13 cellular contexts compared by ENCODE assay signal in genomic region chr12:19183121-19183838, GRCh38. TPM values are rescaled to one million over a fixed set of nuclear protein-coding genes. Genes with fewer than 3 reads are reported as not detected.
DNase-seq lines count a peak whose midpoint lies in the region; ATAC-seq and TF ChIP-seq lines count a peak whose summit lies in the region.
"Had no signal": no experiment of that assay in that cellular context is flagged by ENCODE, and none has a peak within 500 bp of the region (broad histone marks: within the 10 kb centered on the region; RNA-seq: fewer than 3 reads in every experiment).

No MANE protein-coding gene starts in this region.

- H3K23ac ChIP-seq in H9 (ENCODE audit: insufficient read length, low read depth, low read length) = no peak overlapping the region

- no peak overlapping the region for H3T11ph ChIP-seq in H9 (ENCODE audit: low read length)

- peak; percentile 37 for TF ChIP-seq CTCF in 22Rv1 (IDR thresholded peaks at IDR 0.05)
- peak; percentile 39; the same call in 2 of the 3 replicates for TF ChIP-seq CTCF in H9 (conservative IDR thresholded peaks at IDR 0.05)
- TF ChIP-seq CTCF in ovary (IDR thresholded peaks at IDR 0.05) = no peak
- TF ChIP-seq CTCF in WERI-Rb-1 (IDR thresholded peaks at IDR 0.05; ENCODE audit: low read depth, low read length) = no peak

- ATAC-seq in left ventricle myocardium superior = peak; percentile 55
- ATAC-seq in HG02981 (IDR thresholded peaks at IDR 0.05; ENCODE audit: unreplicated experiment) = no peak
- ATAC-seq: activated CD8-positive, alpha-beta memory T cell treated with anti-CD3 and anti-CD28 coated beads, Interleukin-2, amount 10 ng/mL, durations not matched to agents 7 days and 5 days had no signal

- H3K79me2 ChIP-seq in H9 (ENCODE audit: insufficient read depth, low read length) = peaks cover 2% of the 10 kb centered on the region; the same call in 1 of the 2 replicates

- H2BK5ac ChIP-seq in H9 (ENCODE audit: insufficient read length, low read length) = no peak overlapping the region

- no peaks in the 10 kb centered on the region for H3K23me2 ChIP-seq in H9 (ENCODE audit: insufficient read length, low read depth, low read length, poor library complexity, severe bottlenecking)

- WGBS in H9 (ENCODE audit: extremely low coverage, insufficient read length, low lambda C conversion rate) = no CpG with 5 or more reads among the region's 5 CpGs
- 90 to 95% (median 92%) methylated on average over 5 of the region's 5 CpGs for WGBS in ovary, 3 donors

- H2BK12ac ChIP-seq in H9 (ENCODE audit: insufficient read length, low read depth, low read length) = no peak overlapping the region

- no peaks in the 10 kb centered on the region for H3K9me3 Mint-ChIP-seq in H9
- H3K9me3 Mint-ChIP-seq: activated naive CD8-positive, alpha-beta T cell treated with anti-CD3 and anti-CD28 coated beads, Interleukin-2, amount 10 ng/mL, durations not matched to agents 7 days and 5 days had no signal

- H4K20me1 ChIP-seq in H9 (ENCODE audit: control insufficient read depth, insufficient read depth, insufficient read length) = no peaks in the 10 kb centered on the region

- peaks cover 5% of the 10 kb centered on the region; the same call in 1 of the 2 replicates for H3K4me1 ChIP-seq in H9 (ENCODE audit: insufficient read depth, low read length)
- peaks cover 22% of the 10 kb centered on the region for H3K4me1 ChIP-seq in adipocyte (ENCODE audit: control insufficient read depth, insufficient read depth, low read length)
- H3K4me1 ChIP-seq in ovary (ENCODE audit: insufficient read depth) = peaks cover 2% of the 10 kb centered on the region

- no peaks in the 10 kb centered on the region for H3K9me3 ChIP-seq in H9 (ENCODE audit: control insufficient read depth, low read depth, low read length)
- no peaks in the 10 kb centered on the region for H3K9me3 ChIP-seq in adipocyte (ENCODE audit: control insufficient read depth, low read length)
- no peaks in the 10 kb centered on the region for H3K9me3 ChIP-seq in ovary
- H3K9me3 ChIP-seq in WERI-Rb-1 (ENCODE audit: severe bottlenecking) = no peaks in the 10 kb centered on the region

- no peaks in the 10 kb centered on the region for H3K27me3 Mint-ChIP-seq in H9 (ENCODE audit: low read depth)
- H3K27me3 Mint-ChIP-seq: activated CD8-positive, alpha-beta memory T cell treated with anti-CD3 and anti-CD28 coated beads, Interleukin-2, amount 10 ng/mL, durations not matched to agents 7 days and 5 days had no signal

- no peak overlapping the region for H2BK20ac ChIP-seq in H9 (ENCODE audit: low read depth, low read length, poor library complexity, severe bottlenecking)

- H3K4me2 ChIP-seq in H9 (ENCODE audit: insufficient read depth, insufficient read length, low read length) = no peak overlapping the region

- TF ChIP-seq POLR2A in ovary (IDR thresholded peaks at IDR 0.05) = no peak

- H4K8ac ChIP-seq in H9 (replicated peaks; ENCODE audit: insufficient read length, low read depth, low read length) = no peak overlapping the region

- H3K4ac ChIP-seq in H9 (ENCODE audit: low read depth, low read length) = no peak overlapping the region

- H2AFZ ChIP-seq in H9 (ENCODE audit: low read length) = no peak overlapping the region

- intact Hi-C loops in left ventricle myocardium superior (cut with micrococcal nuclease) (loop anchor here (10.0 kb wide), 2 partner anchors 102 to 148 kb away; no protein-coding TSS in a partner anchor), ovary (cut with DNase I) (loop anchor here in 2 of 4 donors (10.0 kb wide), 2 partner anchors 928 to 938 kb away; no protein-coding TSS in a partner anchor)

- H4K5ac ChIP-seq in H9 (ENCODE audit: insufficient read length, low read depth, low read length) = no peak overlapping the region

- H3K36me3 ChIP-seq in adipocyte (ENCODE audit: control insufficient read depth, insufficient read depth, low read length, severe bottlenecking) (no peaks in the 10 kb centered on the region), ovary (no peaks in the 10 kb centered on the region), WERI-Rb-1 (no peaks in the 10 kb centered on the region; the same call in 1 of the 2 replicates)

- H3K9ac ChIP-seq in H9 (ENCODE audit: extremely low read depth, insufficient read length, low read length) = no peak overlapping the region
- no peak overlapping the region for H3K9ac ChIP-seq in adipocyte (ENCODE audit: low read length)

- H2BK15ac ChIP-seq in H9 (ENCODE audit: low read depth, low read length) = no peak overlapping the region

- H2AK5ac ChIP-seq in H9 (ENCODE audit: insufficient read length, low read length) = no peak overlapping the region

- TF ChIP-seq EP300 in ovary (IDR thresholded peaks at IDR 0.05) = no peak

- no peak overlapping the region for H3K4me3 ChIP-seq in adipocyte (ENCODE audit: low read length)
- no peak overlapping the region for H3K4me3 ChIP-seq in ovary
- no peak overlapping the region for H3K4me3 ChIP-seq in WERI-Rb-1 (ENCODE audit: low read depth, low read length)

- H3K27me3 ChIP-seq in H9 (ENCODE audit: insufficient read depth, low read length) (no peaks in the 10 kb centered on the region), adipocyte (replicated peaks; ENCODE audit: control insufficient read depth, insufficient read depth, low read length) (no peaks in the 10 kb centered on the region), ovary (no peaks in the 10 kb centered on the region), WERI-Rb-1 (ENCODE audit: insufficient read depth, low read depth, severe bottlenecking) (no peaks in the 10 kb centered on the region)

- no peak overlapping the region for H3K14ac ChIP-seq in H9 (ENCODE audit: insufficient read depth, low read length)

- no peak overlapping the region for H2BK120ac ChIP-seq in H9 (ENCODE audit: low read depth, low read length, poor library complexity, severe bottlenecking)

- H3K27ac ChIP-seq in 22Rv1 (no peak overlapping the region), H9 (ENCODE audit: insufficient read length, low read depth, low read length) (no peak overlapping the region), ovary (no peak overlapping the region), WERI-Rb-1 (no peak overlapping the region)

- H4K91ac ChIP-seq in H9 (ENCODE audit: insufficient read length, low read depth, low read length) = no peak overlapping the region

- H3K18ac ChIP-seq in H9 (ENCODE audit: insufficient read length, low read depth, low read length) = no peak overlapping the region

- no peak overlapping the region for H3K56ac ChIP-seq in H9 (ENCODE audit: insufficient read length, low read depth, low read length)

- peaks cover 46 to 61% of the 10 kb centered on the region in 2 experiments for H3K4me1 Mint-ChIP-seq in H9
- H3K4me1 Mint-ChIP-seq: activated CD8-positive, alpha-beta memory T cell treated with anti-CD3 and anti-CD28 coated beads, Interleukin-2, amount 10 ng/mL, durations not matched to agents 7 days and 5 days; activated naive CD8-positive, alpha-beta T cell treated with anti-CD3 and anti-CD28 coated beads, Interleukin-2, amount 10 ng/mL, durations not matched to agents 7 days and 5 days; B cell had no signal

- H3K36me3 Mint-ChIP-seq in H9 (ENCODE audit: insufficient read depth in 1 of 3, low read depth in 3 of 3) = peaks cover 0 to 16% (median 11%) of the 10 kb centered on the region in 3 experiments; a peak in 5 of 7 replicates
- H3K36me3 Mint-ChIP-seq: activated CD8-positive, alpha-beta memory T cell treated with anti-CD3 and anti-CD28 coated beads, Interleukin-2, amount 10 ng/mL, durations not matched to agents 7 days and 5 days; activated naive CD8-positive, alpha-beta T cell treated with anti-CD3 and anti-CD28 coated beads, Interleukin-2, amount 10 ng/mL, durations not matched to agents 7 days and 5 days had no signal

- H3K79me1 ChIP-seq in H9 (ENCODE audit: insufficient read depth, low read depth, low read length, poor library complexity, severe bottlenecking) = no peaks in the 10 kb centered on the region

- no peak for DNase-seq in H9
- peak; percentile 59 for DNase-seq in adipocyte (ENCODE audit: low read depth)
- no peak for DNase-seq in left ventricle myocardium superior
- no peak for DNase-seq in NCI-H146 treated with DMSO at 0.1 percent for 48 hours (lab: John Stamatoyannopoulos, UW; ENCODE audit: unreplicated experiment)
- DNase-seq in ovary = no peak
- no peak for DNase-seq in WERI-Rb-1
- DNase-seq: activated CD8-positive, alpha-beta memory T cell treated with anti-CD3 and anti-CD28 coated beads, Interleukin-2, amount 10 ng/mL, durations not matched to agents 7 days and 5 days; activated naive CD8-positive, alpha-beta T cell treated with anti-CD3 and anti-CD28 coated beads, Interleukin-2, amount 10 ng/mL, durations not matched to agents 7 days and 5 days; NCI-H2081 treated with DMSO at 0.1 percent for 48 hours; T-helper 9 cell had no signal

- H3K4me3 Mint-ChIP-seq in H9 = no peak overlapping the region
- H3K4me3 Mint-ChIP-seq: activated CD8-positive, alpha-beta memory T cell treated with anti-CD3 and anti-CD28 coated beads, Interleukin-2, amount 10 ng/mL, durations not matched to agents 7 days and 5 days; activated naive CD8-positive, alpha-beta T cell treated with anti-CD3 and anti-CD28 coated beads, Interleukin-2, amount 10 ng/mL, durations not matched to agents 7 days and 5 days; B cell had no signal

- H3K27ac Mint-ChIP-seq in H9 = peak overlapping the region in 2 of 3 experiments; percentile 78 to 95; a peak in 4 of 7 replicates
- H3K27ac Mint-ChIP-seq: activated CD8-positive, alpha-beta memory T cell treated with anti-CD3 and anti-CD28 coated beads, Interleukin-2, amount 10 ng/mL, durations not matched to agents 7 days and 5 days; activated naive CD8-positive, alpha-beta T cell treated with anti-CD3 and anti-CD28 coated beads, Interleukin-2, amount 10 ng/mL, durations not matched to agents 7 days and 5 days; B cell had no signal

RNA-seq across cellular contexts. Expression of gene PLEKHA5, which starts 53.7 kb away (rescaled TPM):
- total RNA-seq in H9 (2021) = 82.5 and 86.7 TPM in 2 replicates
- 62.5 TPM for total RNA-seq in left ventricle myocardium superior
- total RNA-seq in ovary = 10 to 100 TPM; 37.0 to 65.6 (median 47.2) TPM
- polyA plus RNA-seq in ovary = 10 to 100 TPM; 32.2 to 32.9 TPM

Comparison
In these comparisons a context has a peak if more than half of its experiments do, and no peak if none do; other contexts are left out.
1. CTCF ChIP-seq: peak in 22Rv1 (single experiment) and H9 (single experiment); none in ovary (0 of 3) and WERI-Rb-1 (single experiment).